ENCODE assay signal across 5 cellular contexts in genomic region chr9:31251386-31251785, GRCh38.
"Had no signal": no experiment of that assay in that cellular context is flagged by ENCODE, and none has a peak within 500 bp of the region (broad histone marks: within the 10 kb centered on the region; RNA-seq: fewer than 3 reads in every experiment).

No MANE protein-coding gene starts in this region.

- H3K4me3 Mint-ChIP-seq: GM23338, H9 had no signal

- H3K4me1 Mint-ChIP-seq: GM23338 had no signal

- H3K27ac Mint-ChIP-seq: GM23338, H9 had no signal

- DNase-seq: H9, HCEC 1CT, IMR-90 had no signal

- ATAC-seq: GM23338, K562 had no signal
